In the genomic region with DNA sequence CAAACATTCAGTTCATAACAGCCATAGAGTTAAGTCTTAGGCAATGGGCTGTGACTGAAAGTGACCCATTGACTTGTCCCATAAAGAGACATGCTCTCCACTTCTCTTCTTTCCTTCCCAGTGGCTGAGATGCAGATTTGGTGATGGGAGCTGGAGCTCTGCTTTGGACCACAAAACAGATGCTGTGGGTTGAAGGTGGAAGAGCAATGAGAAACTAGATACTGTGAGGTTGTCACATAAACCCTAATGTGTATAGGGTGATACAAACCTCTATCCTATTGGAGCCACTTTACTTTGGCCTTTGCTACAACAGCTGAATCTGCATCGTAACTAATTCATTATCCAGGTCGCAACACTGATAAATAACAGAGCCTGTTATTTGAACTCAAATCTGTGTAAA, we compare ENCODE assay signal across 22 cellular contexts.
"Had no signal": no experiment of that assay in that cellular context is flagged by ENCODE, and none has a peak within 500 bp of the region (broad histone marks: within the 10 kb centered on the region; RNA-seq: fewer than 3 reads in every experiment).

No MANE protein-coding gene starts in this region.

- H3K9me3 ChIP-seq: SK-N-SH had no signal

- DNase-seq: Karpas-422, KBM-7, MV-4-11, NCI-H1092, NCI-H1105 treated with DMSO at 0.1 percent for 48 hours, NCI-H1417 treated with DMSO at 0.1 percent for 48 hours, NCI-H146, NCI-H187, NCI-H2029, NCI-H2081 treated with DMSO at 0.1 percent for 48 hours, NCI-H2171, NCI-H226, NCI-H446, NCI-H510A, NCI-H524 treated with DMSO at 0.1 percent for 48 hours, NCI-H69, NCI-H774, Right ventricle myocardium superior, RPMI8226, SIG-M5, SK-N-SH, SW 1271 had no signal
